Comparison of ENCODE assay signal across 1 cellular context in genomic region chr16:29940656-29941055, GRCh38.
TF ChIP-seq lines count a peak whose summit lies in the region.

No MANE protein-coding gene starts in this region.

TF ChIP-seq in HepG2, 621 proteins besides CTCF, POLR2A, EP300 and RAD21:
- TF ChIP-seq ARID4A (CRISPR knock-in tag; IDR thresholded peaks at IDR 0.05; ENCODE audit: borderline replicate concordance): no peak
- peak; percentile 34; the same call in 1 of the 2 replicates for TF ChIP-seq RFX1 (IDR thresholded peaks at IDR 0.05)
